ENCODE assay signal across 1 cellular context in the genomic region with DNA sequence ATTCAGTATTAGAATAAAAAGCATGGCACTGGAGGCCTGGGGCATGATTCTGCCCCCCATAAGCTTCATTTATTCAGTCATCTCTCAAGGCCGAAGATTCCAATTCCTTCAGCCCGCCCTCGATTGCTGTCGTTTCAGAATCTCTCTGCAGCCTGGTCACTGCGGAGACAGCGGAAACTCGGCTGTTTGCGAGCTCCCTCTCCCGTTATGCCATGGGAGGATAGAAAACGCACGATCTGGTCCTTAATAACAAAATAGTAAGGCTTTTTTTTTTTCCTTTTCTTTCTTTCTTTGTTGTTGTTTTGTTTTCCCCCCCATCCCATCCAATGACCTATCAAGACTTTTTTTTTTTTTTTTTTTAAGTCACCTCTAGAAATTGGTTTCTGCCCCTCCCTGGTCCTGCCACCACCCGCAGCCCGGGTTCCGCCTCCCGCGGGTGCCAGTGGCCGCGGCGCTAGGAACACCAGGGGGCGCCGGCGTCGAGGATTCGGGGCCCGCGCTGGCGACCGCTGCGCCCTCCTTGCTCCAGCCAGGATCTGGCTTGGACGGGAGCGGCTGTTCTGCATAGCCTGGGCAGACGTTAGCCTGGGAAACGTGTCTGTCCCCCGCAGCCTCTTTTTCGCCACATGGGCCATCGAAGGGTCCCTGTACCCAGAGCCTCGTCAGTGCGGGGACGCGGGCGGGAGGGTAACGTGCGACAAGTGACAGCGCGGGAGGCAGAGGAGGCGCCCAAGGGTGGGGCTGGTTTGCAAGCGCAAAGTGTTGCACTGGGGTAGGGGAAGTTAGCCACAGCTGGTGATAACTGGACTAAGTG.
TF ChIP-seq lines count a peak whose summit lies in the region.

No MANE protein-coding gene starts in this region.

TF ChIP-seq in GM23338, 12 proteins besides CTCF, POLR2A, EP300 and RAD21:
- TF ChIP-seq, protein P1, sequence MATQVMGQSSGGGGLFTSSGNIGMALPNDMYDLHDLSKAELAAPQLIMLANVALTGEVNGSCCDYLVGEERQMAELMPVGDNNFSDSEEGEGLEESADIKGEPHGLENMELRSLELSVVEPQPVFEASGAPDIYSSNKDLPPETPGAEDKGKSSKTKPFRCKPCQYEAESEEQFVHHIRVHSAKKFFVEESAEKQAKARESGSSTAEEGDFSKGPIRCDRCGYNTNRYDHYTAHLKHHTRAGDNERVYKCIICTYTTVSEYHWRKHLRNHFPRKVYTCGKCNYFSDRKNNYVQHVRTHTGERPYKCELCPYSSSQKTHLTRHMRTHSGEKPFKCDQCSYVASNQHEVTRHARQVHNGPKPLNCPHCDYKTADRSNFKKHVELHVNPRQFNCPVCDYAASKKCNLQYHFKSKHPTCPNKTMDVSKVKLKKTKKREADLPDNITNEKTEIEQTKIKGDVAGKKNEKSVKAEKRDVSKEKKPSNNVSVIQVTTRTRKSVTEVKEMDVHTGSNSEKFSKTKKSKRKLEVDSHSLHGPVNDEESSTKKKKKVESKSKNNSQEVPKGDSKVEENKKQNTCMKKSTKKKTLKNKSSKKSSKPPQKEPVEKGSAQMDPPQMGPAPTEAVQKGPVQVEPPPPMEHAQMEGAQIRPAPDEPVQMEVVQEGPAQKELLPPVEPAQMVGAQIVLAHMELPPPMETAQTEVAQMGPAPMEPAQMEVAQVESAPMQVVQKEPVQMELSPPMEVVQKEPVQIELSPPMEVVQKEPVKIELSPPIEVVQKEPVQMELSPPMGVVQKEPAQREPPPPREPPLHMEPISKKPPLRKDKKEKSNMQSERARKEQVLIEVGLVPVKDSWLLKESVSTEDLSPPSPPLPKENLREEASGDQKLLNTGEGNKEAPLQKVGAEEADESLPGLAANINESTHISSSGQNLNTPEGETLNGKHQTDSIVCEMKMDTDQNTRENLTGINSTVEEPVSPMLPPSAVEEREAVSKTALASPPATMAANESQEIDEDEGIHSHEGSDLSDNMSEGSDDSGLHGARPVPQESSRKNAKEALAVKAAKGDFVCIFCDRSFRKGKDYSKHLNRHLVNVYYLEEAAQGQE (IDR thresholded peaks at IDR 0.05; ENCODE audit: unreplicated experiment), result no peak
- no peak for TF ChIP-seq NANOG (IDR thresholded peaks at IDR 0.05; ENCODE audit: borderline replicate concordance)
- TF ChIP-seq, protein P2, sequence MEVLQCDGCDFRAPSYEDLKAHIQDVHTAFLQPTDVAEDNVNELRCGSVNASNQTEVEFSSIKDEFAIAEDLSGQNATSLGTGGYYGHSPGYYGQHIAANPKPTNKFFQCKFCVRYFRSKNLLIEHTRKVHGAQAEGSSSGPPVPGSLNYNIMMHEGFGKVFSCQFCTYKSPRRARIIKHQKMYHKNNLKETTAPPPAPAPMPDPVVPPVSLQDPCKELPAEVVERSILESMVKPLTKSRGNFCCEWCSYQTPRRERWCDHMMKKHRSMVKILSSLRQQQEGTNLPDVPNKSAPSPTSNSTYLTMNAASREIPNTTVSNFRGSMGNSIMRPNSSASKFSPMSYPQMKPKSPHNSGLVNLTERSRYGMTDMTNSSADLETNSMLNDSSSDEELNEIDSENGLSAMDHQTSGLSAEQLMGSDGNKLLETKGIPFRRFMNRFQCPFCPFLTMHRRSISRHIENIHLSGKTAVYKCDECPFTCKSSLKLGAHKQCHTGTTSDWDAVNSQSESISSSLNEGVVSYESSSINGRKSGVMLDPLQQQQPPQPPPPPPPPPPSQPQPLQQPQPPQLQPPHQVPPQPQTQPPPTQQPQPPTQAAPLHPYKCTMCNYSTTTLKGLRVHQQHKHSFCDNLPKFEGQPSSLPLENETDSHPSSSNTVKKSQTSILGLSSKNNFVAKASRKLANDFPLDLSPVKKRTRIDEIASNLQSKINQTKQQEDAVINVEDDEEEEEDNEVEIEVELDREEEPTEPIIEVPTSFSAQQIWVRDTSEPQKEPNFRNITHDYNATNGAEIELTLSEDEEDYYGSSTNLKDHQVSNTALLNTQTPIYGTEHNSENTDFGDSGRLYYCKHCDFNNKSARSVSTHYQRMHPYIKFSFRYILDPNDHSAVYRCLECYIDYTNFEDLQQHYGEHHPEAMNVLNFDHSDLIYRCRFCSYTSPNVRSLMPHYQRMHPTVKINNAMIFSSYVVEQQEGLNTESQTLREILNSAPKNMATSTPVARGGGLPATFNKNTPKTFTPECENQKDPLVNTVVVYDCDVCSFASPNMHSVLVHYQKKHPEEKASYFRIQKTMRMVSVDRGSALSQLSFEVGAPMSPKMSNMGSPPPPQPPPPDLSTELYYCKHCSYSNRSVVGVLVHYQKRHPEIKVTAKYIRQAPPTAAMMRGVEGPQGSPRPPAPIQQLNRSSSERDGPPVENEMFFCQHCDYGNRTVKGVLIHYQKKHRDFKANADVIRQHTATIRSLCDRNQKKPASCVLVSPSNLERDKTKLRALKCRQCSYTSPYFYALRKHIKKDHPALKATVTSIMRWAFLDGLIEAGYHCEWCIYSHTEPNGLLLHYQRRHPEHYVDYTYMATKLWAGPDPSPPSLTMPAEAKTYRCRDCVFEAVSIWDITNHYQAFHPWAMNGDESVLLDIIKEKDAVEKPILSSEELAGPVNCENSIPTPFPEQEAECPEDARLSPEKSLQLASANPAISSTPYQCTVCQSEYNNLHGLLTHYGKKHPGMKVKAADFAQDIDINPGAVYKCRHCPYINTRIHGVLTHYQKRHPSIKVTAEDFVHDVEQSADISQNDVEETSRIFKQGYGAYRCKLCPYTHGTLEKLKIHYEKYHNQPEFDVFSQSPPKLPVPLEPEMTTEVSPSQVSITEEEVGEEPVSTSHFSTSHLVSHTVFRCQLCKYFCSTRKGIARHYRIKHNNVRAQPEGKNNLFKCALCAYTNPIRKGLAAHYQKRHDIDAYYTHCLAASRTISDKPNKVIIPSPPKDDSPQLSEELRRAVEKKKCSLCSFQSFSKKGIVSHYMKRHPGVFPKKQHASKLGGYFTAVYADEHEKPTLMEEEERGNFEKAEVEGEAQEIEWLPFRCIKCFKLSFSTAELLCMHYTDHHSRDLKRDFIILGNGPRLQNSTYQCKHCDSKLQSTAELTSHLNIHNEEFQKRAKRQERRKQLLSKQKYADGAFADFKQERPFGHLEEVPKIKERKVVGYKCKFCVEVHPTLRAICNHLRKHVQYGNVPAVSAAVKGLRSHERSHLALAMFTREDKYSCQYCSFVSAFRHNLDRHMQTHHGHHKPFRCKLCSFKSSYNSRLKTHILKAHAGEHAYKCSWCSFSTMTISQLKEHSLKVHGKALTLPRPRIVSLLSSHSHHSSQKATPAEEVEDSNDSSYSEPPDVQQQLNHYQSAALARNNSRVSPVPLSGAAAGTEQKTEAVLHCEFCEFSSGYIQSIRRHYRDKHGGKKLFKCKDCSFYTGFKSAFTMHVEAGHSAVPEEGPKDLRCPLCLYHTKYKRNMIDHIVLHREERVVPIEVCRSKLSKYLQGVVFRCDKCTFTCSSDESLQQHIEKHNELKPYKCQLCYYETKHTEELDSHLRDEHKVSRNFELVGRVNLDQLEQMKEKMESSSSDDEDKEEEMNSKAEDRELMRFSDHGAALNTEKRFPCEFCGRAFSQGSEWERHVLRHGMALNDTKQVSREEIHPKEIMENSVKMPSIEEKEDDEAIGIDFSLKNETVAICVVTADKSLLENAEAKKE (CRISPR knock-in tag; IDR thresholded peaks at IDR 0.05), result no peak
- no peak for TF ChIP-seq STAT1 (IDR thresholded peaks at IDR 0.05; ENCODE audit: unreplicated experiment)
- no peak for TF ChIP-seq ZNF331 (CRISPR knock-in tag; IDR thresholded peaks at IDR 0.05; ENCODE audit: low read depth)
- no peak for TF ChIP-seq EZH2 (IDR thresholded peaks at IDR 0.05; ENCODE audit: low read depth, unreplicated experiment)
- no peak for TF ChIP-seq ZNF114 (CRISPR knock-in tag; IDR thresholded peaks at IDR 0.05)
- no peak for TF ChIP-seq CREB1 (CRISPR knock-in tag; IDR thresholded peaks at IDR 0.05; ENCODE audit: low read depth)
- no peak for TF ChIP-seq JUNB (IDR thresholded peaks at IDR 0.05; ENCODE audit: unreplicated experiment)
- no peak for TF ChIP-seq EZH2phosphoT487 (IDR thresholded peaks at IDR 0.05; ENCODE audit: unreplicated experiment)
